ENCODE assay signal across 8 cellular contexts in genomic region chr1:36463773-36464604, GRCh38.
DNase-seq lines count a peak whose midpoint lies in the region; ATAC-seq lines count a peak whose summit lies in the region.

Gene MRPS15, minus strand, starts transcription at chr1:36464384. Its CDS starts 109 bp downstream, at chr1:36464275.

- H3K27ac Mint-ChIP-seq in central memory CD8-positive, alpha-beta T cell (ENCODE audit: low read depth): peak within 1 kb of the TSS; percentile 96

- H3K4me1 Mint-ChIP-seq in central memory CD8-positive, alpha-beta T cell: peaks cover 29% of the 10 kb centered on the region

- peak; percentile 93 for ATAC-seq in GM19023 (IDR thresholded peaks at IDR 0.05; ENCODE audit: unreplicated experiment)
- peak; percentile 95 for ATAC-seq in HG03280 (IDR thresholded peaks at IDR 0.05; ENCODE audit: unreplicated experiment)
- peak; percentile 98 for ATAC-seq in central memory CD8-positive, alpha-beta T cell (replicated peaks; ENCODE audit: extremely low read depth, poor library complexity, severe bottlenecking)

- no peaks in the 10 kb centered on the region for H3K27me3 Mint-ChIP-seq in central memory CD8-positive, alpha-beta T cell

- peak within 1 kb of the TSS; percentile 98 for H3K4me3 Mint-ChIP-seq in central memory CD8-positive, alpha-beta T cell

- H3K36me3 Mint-ChIP-seq in central memory CD8-positive, alpha-beta T cell (ENCODE audit: insufficient read depth): peaks cover 12% of the 10 kb centered on the region

- no peaks in the 10 kb centered on the region for H3K9me3 Mint-ChIP-seq in central memory CD8-positive, alpha-beta T cell

- DNase-seq in AG08396 (ENCODE audit: low spot score): peak; percentile 96
- DNase-seq in NCI-H345 treated with DMSO at 0.1 percent for 48 hours (lab: John Stamatoyannopoulos, UW; ENCODE audit: unreplicated experiment): peak; percentile 92
- peak; percentile 84 for DNase-seq in activated CD4-positive, CD25-positive, alpha-beta regulatory T cell treated with anti-CD3 and anti-CD28 coated beads, Interleukin-2, amount 50 U/mL, for 16 hours (ENCODE audit: low read depth, low spot score)
- peak; percentile 92 to 93 for DNase-seq in central memory CD8-positive, alpha-beta T cell (ENCODE audit: low spot score in 2 of 2)
- DNase-seq in iris pigment epithelial cell (ENCODE audit: low read depth): peak; percentile 95
- DNase-seq in stimulated activated CD4-positive, alpha-beta T cell treated with anti-CD3 and anti-CD28 coated beads, Interleukin-12 subunit alpha, Interleukin-12 subunit beta, amount 100 ng/mL, for 4 hours: peak; percentile 95

Comparison
In these comparisons a context has a peak if more than half of its experiments do, and no peak if none do; other contexts are left out.
1. Peak in every context shown above with its lines: DNase-seq and ATAC-seq.